Comparison of ENCODE assay signal across 8 cellular contexts in genomic region chr3:71310595-71311319, GRCh38.
DNase-seq lines count a peak whose midpoint lies in the region; ATAC-seq and TF ChIP-seq lines count a peak whose summit lies in the region.

No MANE protein-coding gene starts in this region.

- H3K27ac ChIP-seq in KOPT-K1 (ENCODE audit: low read depth, low read length, poor library complexity, severe bottlenecking) (peak overlapping the region; percentile 11), muscle layer of duodenum (ENCODE audit: low read length) (peak overlapping the region; percentile 19)

- no peaks in the 10 kb centered on the region for H3K36me3 Mint-ChIP-seq in stimulated activated effector memory CD8-positive, alpha-beta T cell treated with anti-CD3 and anti-CD28 coated beads, Interleukin-12 subunit alpha, Interleukin-12 subunit beta, amount 100 ng/mL, for 72 hours
- H3K36me3 Mint-ChIP-seq in activated T-cell treated with anti-CD3 and anti-CD28 coated beads, Interleukin-2, amount 50 U/mL, for 4 hours (ENCODE audit: insufficient read depth): no peaks in the 10 kb centered on the region

- no peak for TF ChIP-seq CTCF in GM10266 (IDR thresholded peaks at IDR 0.05; ENCODE audit: control insufficient read depth, insufficient read depth, low read depth, missing control alignments)

- no peaks in the 10 kb centered on the region for H3K27me3 Mint-ChIP-seq in activated T-cell treated with anti-CD3 and anti-CD28 coated beads, Interleukin-2, amount 50 U/mL, for 4 hours (ENCODE audit: low read depth)

- peaks cover 0 to 21% of the 10 kb centered on the region in 2 donors for H3K4me1 ChIP-seq in muscle layer of duodenum (ENCODE audit: control insufficient read depth in 1 of 2, insufficient read depth in 2 of 2, low read length in 2 of 2)

- in situ Hi-C loops in ACHN (cut with HindIII; ENCODE audit: low pct_ligation_motif_present, low pct_unique_long_range_greater_than_20kb, low sequenced_read_pairs): no loop called here

- no peak overlapping the region for H3K4me3 Mint-ChIP-seq in stimulated activated effector memory CD8-positive, alpha-beta T cell treated with anti-CD3 and anti-CD28 coated beads, Interleukin-12 subunit alpha, Interleukin-12 subunit beta, amount 100 ng/mL, for 72 hours
- H3K4me3 Mint-ChIP-seq in activated T-cell treated with anti-CD3 and anti-CD28 coated beads, Interleukin-2, amount 50 U/mL, for 4 hours: no peak overlapping the region

- no peaks in the 10 kb centered on the region for H3K9me3 Mint-ChIP-seq in stimulated activated effector memory CD8-positive, alpha-beta T cell treated with anti-CD3 and anti-CD28 coated beads, Interleukin-12 subunit alpha, Interleukin-12 subunit beta, amount 100 ng/mL, for 72 hours
- no peaks in the 10 kb centered on the region for H3K9me3 Mint-ChIP-seq in activated T-cell treated with anti-CD3 and anti-CD28 coated beads, Interleukin-2, amount 50 U/mL, for 4 hours

- no peaks in the 10 kb centered on the region for H3K27me3 ChIP-seq in muscle layer of duodenum (ENCODE audit: low read depth, low read length)

- peak; percentile 85 for DNase-seq in AG08395 (ENCODE audit: low spot score)
- peak; percentile 44 for DNase-seq in epidermal melanocyte (ENCODE audit: insufficient read length, low spot score)
- no peak for DNase-seq in ACHN
- no peak for DNase-seq in stimulated activated effector memory CD8-positive, alpha-beta T cell treated with anti-CD3 and anti-CD28 coated beads, Interleukin-12 subunit alpha, Interleukin-12 subunit beta, amount 100 ng/mL, for 72 hours (ENCODE audit: low spot score in 2 of 2)
- no peak for DNase-seq in GM10266 (ENCODE audit: extremely low spot score)
- DNase-seq in activated T-cell treated with anti-CD3 and anti-CD28 coated beads, Interleukin-2, amount 50 U/mL, for 4 hours: no peak

- peak overlapping the region in 1 of 2 donors; percentile 19 for H3K4me3 ChIP-seq in muscle layer of duodenum (ENCODE audit: low read depth in 1 of 2, low read length in 2 of 2)

- no peak for ATAC-seq in stimulated activated effector memory CD8-positive, alpha-beta T cell treated with anti-CD3 and anti-CD28 coated beads, Interleukin-12 subunit alpha, Interleukin-12 subunit beta, amount 100 ng/mL, for 72 hours
- ATAC-seq in activated T-cell treated with anti-CD3 and anti-CD28 coated beads, Interleukin-2, amount 50 U/mL, for 4 hours: no peak

- H3K9me3 ChIP-seq in KOPT-K1 (ENCODE audit: insufficient read depth, low read length, poor library complexity, severe bottlenecking) (no peaks in the 10 kb centered on the region), muscle layer of duodenum (ENCODE audit: control insufficient read depth in 1 of 2, low read length in 2 of 2) (no peaks in the 10 kb centered on the region)

- H3K4me1 Mint-ChIP-seq in stimulated activated effector memory CD8-positive, alpha-beta T cell treated with anti-CD3 and anti-CD28 coated beads, Interleukin-12 subunit alpha, Interleukin-12 subunit beta, amount 100 ng/mL, for 72 hours: peaks cover 35% of the 10 kb centered on the region
- H3K4me1 Mint-ChIP-seq in activated T-cell treated with anti-CD3 and anti-CD28 coated beads, Interleukin-2, amount 50 U/mL, for 4 hours (ENCODE audit: low read depth): peaks cover 63% of the 10 kb centered on the region

- no peak overlapping the region for H3K27ac Mint-ChIP-seq in stimulated activated effector memory CD8-positive, alpha-beta T cell treated with anti-CD3 and anti-CD28 coated beads, Interleukin-12 subunit alpha, Interleukin-12 subunit beta, amount 100 ng/mL, for 72 hours

- no peaks in the 10 kb centered on the region for H3K36me3 ChIP-seq in KOPT-K1 (ENCODE audit: insufficient read depth, low read length)
- no peaks in the 10 kb centered on the region for H3K36me3 ChIP-seq in muscle layer of duodenum (ENCODE audit: control insufficient read depth in 1 of 2, insufficient read depth in 2 of 2, low read length in 2 of 2)

Comparison
In these comparisons a context has a peak if more than half of its experiments do, and no peak if none do; other contexts are left out.
1. DNase-seq: peak in AG08395 (single experiment) and epidermal melanocyte (single experiment); none in ACHN (single experiment), stimulated activated effector memory CD8-positive, alpha-beta T cell treated with anti-CD3 and anti-CD28 coated beads, Interleukin-12 subunit alpha, Interleukin-12 subunit beta, amount 100 ng/mL, for 72 hours (0 of 2), GM10266 (single experiment) and activated T-cell treated with anti-CD3 and anti-CD28 coated beads, Interleukin-2, amount 50 U/mL, for 4 hours (single experiment).